ENCODE assay signal across 11 cellular contexts in the genomic region with DNA sequence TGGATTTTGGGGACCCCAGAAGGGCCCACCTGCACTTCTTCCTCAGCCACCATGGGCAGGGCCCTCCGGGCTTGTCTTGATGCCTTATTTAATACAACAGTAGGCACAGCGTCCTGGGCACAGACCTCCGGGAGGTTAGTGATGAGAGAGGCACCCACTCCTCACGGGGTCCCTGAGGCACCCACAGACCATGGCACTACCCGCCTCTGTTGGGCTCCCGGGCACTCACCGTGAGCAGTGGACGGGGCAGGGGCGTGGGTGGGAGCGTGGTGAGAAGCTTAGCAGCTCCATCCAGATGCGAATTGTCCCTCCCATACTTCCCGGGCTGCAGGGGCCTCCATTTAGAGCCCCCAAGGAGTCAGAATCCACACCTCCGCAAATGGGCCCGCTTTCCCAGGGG. TPM values are rescaled to one million over a fixed set of nuclear protein-coding genes. Genes with fewer than 3 reads are reported as not detected.
A peak's percentile ranks its signal among the peaks of the same experiment; 100 is the strongest.
DNase-seq lines count a peak whose midpoint lies in the region; ATAC-seq and TF ChIP-seq lines count a peak whose summit lies in the region.
"Had no signal": no experiment of that assay in that cellular context is flagged by ENCODE, and none has a peak within 500 bp of the region (broad histone marks: within the 10 kb centered on the region; RNA-seq: fewer than 3 reads in every experiment).

No MANE protein-coding gene starts in this region.

- peak overlapping the region; percentile 35 for H3K4me3 Mint-ChIP-seq in CD4-positive, alpha-beta T cell

- no peaks in the 10 kb centered on the region for H3K36me3 ChIP-seq in right atrium auricular region
- no peaks in the 10 kb centered on the region for H3K36me3 ChIP-seq in gastrocnemius medialis
- H3K36me3 ChIP-seq: cardiac muscle cell had no signal

- H3K27ac ChIP-seq in CD4-positive, alpha-beta T cell (ENCODE audit: low read depth, low read length): no peak overlapping the region
- H3K27ac ChIP-seq in RWPE1 (peak overlapping the region; percentile 60), right atrium auricular region (no peak overlapping the region), gastrocnemius medialis (no peak overlapping the region)
- H3K27ac ChIP-seq: cardiac muscle cell had no signal

- H3K36me3 Mint-ChIP-seq in CD4-positive, alpha-beta T cell (ENCODE audit: low read depth): no peaks in the 10 kb centered on the region

- no peak for DNase-seq in CD4-positive, alpha-beta T cell
- DNase-seq in RWPE1 (ENCODE audit: low spot score): no peak
- DNase-seq in right atrium auricular region (ENCODE audit: low spot score): no peak
- no peak for DNase-seq in gastrocnemius medialis
- no peak for DNase-seq in NCI-H226

- TF ChIP-seq POLR2A in gastrocnemius medialis (IDR thresholded peaks at IDR 0.05): no peak

- POLR2A ChIA-PET in CD4-positive, alpha-beta T cell (lab: Charles Lee): no interaction called here
- POLR2A ChIA-PET in RWPE1 (lab: Yijun Ruan, JAX; ENCODE audit: low non-redundant PET): no interaction called here

- CTCF ChIA-PET in CD4-positive, alpha-beta T cell (lab: Charles Lee): no interaction called here
- CTCF ChIA-PET in RWPE1 (lab: Yijun Ruan, JAX): interaction anchor here (0.7 to 1.6 kb wide), 4 partner anchors 14 to 438 kb away, joined by 3 to 4 read pairs (median 4); no protein-coding TSS in a partner anchor

- peaks cover 40% of the 10 kb centered on the region for H3K27me3 Mint-ChIP-seq in CD4-positive, alpha-beta T cell

- H3K4me1 ChIP-seq in right atrium auricular region (peaks cover 0 to 14% of the 10 kb centered on the region in 2 donors), gastrocnemius medialis (peaks cover 5 to 7% of the 10 kb centered on the region in 2 donors)

- in situ Hi-C loops in gastrocnemius medialis (cut with MboI; ENCODE audit: low sequenced_read_pairs in 4 of 4): no loop called here

- intact Hi-C loops in CD4-positive, alpha-beta T cell (cut with DNase I, micrococcal nuclease): no loop called here
- intact Hi-C loops in gastrocnemius medialis (cut with DNase I; ENCODE audit: low total_unique reads): loop anchor here (5.0 kb wide), 1 partner anchor 61 kb away; no protein-coding TSS in a partner anchor

- H3K4me1 Mint-ChIP-seq in CD4-positive, alpha-beta T cell (ENCODE audit: low read depth): no peaks in the 10 kb centered on the region

- H3K9me3 Mint-ChIP-seq in CD4-positive, alpha-beta T cell: no peaks in the 10 kb centered on the region

- H3K27me3 ChIP-seq in CD4-positive, alpha-beta T cell (ENCODE audit: control insufficient read depth, insufficient read depth, low read length): peaks cover 19% of the 10 kb centered on the region
- H3K27me3 ChIP-seq in right atrium auricular region (no peaks in the 10 kb centered on the region), gastrocnemius medialis (no peaks in the 10 kb centered on the region)
- H3K27me3 ChIP-seq: cardiac muscle cell had no signal

- no peak for TF ChIP-seq CTCF in CD4-positive, alpha-beta T cell (IDR thresholded peaks at IDR 0.05)
- no peak for TF ChIP-seq CTCF in RWPE1 (conservative IDR thresholded peaks at IDR 0.05; ENCODE audit: low read depth)
- no peak for TF ChIP-seq CTCF in right atrium auricular region (IDR thresholded peaks at IDR 0.05)
- no peak for TF ChIP-seq CTCF in gastrocnemius medialis (IDR thresholded peaks at IDR 0.05 in 4 of 5, conservative IDR thresholded peaks at IDR 0.05 in 1 of 5)

- ATAC-seq in CD4-positive, alpha-beta T cell (ENCODE audit: poor library complexity): no peak
- ATAC-seq in gastrocnemius medialis (no peak), GM18873 (IDR thresholded peaks at IDR 0.05; ENCODE audit: low FRiP score, unreplicated experiment) (no peak), GM19467 (IDR thresholded peaks at IDR 0.05; ENCODE audit: unreplicated experiment) (no peak), GM21786 (IDR thresholded peaks at IDR 0.05; ENCODE audit: unreplicated experiment) (no peak)

- no peaks in the 10 kb centered on the region for H3K9me3 ChIP-seq in CD4-positive, alpha-beta T cell (ENCODE audit: control insufficient read depth, low read length)
- H3K9me3 ChIP-seq in right atrium auricular region (no peaks in the 10 kb centered on the region), gastrocnemius medialis (no peaks in the 10 kb centered on the region)

- H3K27ac Mint-ChIP-seq in CD4-positive, alpha-beta T cell: no peak overlapping the region

- H3K4me3 ChIP-seq in right atrium auricular region: peak overlapping the region; percentile 21 to 51
- peak overlapping the region; percentile 48 to 62 (median 48) for H3K4me3 ChIP-seq in gastrocnemius medialis

RNA-seq across cellular contexts. Expression of a gene that starts 0.3 kb away (rescaled TPM):
- not detected for total RNA-seq in CD4-positive, alpha-beta T cell
- not detected for total RNA-seq in right atrium auricular region
- not detected for total RNA-seq in gastrocnemius medialis
- total RNA-seq: glomerular endothelial cell, mononuclear cell had no signal

RNA-seq across cellular contexts. Expression of a gene that starts 24.8 kb away (rescaled TPM):
- total RNA-seq in CD4-positive, alpha-beta T cell: under 1 TPM in 1 of 2 experiments, not detected in 1; 0.22 TPM
- total RNA-seq in right atrium auricular region (1 to 10 TPM; 2.3 to 2.4 TPM), gastrocnemius medialis (10 to 100 TPM in 1 of 4 donors, 1 to 10 TPM in 3; 5.3 to 12.6 (median 6.1) TPM)
- total RNA-seq: mononuclear cell had no signal

RNA-seq across cellular contexts. Expression of a gene that starts 38.8 kb away (rescaled TPM):
- total RNA-seq in CD4-positive, alpha-beta T cell: 1 to 10 TPM; 1.9 to 2.7 TPM
- total RNA-seq in right atrium auricular region (10 to 100 TPM in 1 of 2 donors, 1 to 10 TPM in 1; 8.1 to 22.7 TPM), gastrocnemius medialis (1 to 10 TPM; 3.4 to 7.6 (median 5.1) TPM)
